17 cellular contexts compared by ENCODE assay signal in the genomic region with DNA sequence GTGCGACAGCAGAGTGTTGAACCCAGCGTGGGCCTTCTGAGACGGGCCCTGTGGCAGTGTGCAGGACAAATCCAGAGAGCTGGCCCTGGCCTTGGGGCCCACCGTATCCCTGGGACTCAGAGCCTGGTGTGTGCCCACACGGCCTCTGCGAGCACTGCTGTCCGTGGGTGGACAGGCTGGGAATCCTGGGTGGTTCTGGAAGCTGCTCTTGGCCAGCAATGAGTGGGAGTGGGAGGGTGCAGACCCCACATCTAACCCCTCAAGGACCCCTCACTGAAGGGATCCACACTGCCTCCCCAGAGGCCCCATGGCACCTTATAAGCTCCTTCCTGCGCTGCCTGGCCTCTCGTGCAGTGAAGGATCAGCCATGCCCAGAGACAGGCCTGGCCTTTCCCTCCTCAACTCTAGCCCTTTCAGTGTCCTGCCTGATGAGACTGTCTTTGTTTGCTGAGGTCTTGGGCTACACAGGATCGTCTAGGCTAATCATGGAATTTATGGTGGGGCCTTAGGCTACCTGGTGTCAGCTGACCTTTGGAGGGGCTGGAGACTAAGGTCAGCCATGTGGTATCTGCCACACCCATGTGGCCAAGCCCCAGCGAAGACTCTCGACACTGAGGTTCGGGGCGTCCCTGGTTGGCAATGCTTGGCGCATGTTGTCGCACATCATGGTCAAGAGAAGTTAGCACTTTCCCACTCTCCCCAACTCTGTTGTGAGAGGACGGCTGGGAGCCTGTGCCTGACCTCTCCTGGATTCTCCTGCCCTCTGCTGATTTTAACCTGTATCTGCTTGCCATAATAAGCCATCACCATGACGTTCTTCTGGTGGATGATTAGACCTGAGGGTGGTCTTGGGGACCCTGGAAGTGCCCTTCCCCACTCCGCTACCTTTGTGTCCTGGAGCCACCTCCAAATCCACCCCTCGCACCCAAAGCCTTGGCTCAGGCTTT. TPM values are rescaled to one million over a fixed set of nuclear protein-coding genes. Genes with fewer than 3 reads are reported as not detected.
DNase-seq lines count a peak whose midpoint lies in the region; ATAC-seq and TF ChIP-seq lines count a peak whose summit lies in the region.
"Had no signal": no experiment of that assay in that cellular context is flagged by ENCODE, and none has a peak within 500 bp of the region (broad histone marks: within the 10 kb centered on the region; RNA-seq: fewer than 3 reads in every experiment).

No MANE protein-coding gene starts in this region.

- H4K20me1 ChIP-seq in SK-N-SH (ENCODE audit: insufficient read depth) = no peaks in the 10 kb centered on the region
- H4K20me1 ChIP-seq in OCI-LY7 (ENCODE audit: insufficient read depth, low read length) = no peaks in the 10 kb centered on the region
- H4K20me1 ChIP-seq in osteoblast (ENCODE audit: insufficient read depth, low read length) = no peaks in the 10 kb centered on the region

- TF ChIP-seq EP300 in SK-N-SH (IDR thresholded peaks at IDR 0.05; ENCODE audit: borderline replicate concordance in 1 of 2, low read depth in 1 of 2, low read length in 1 of 2) = no peak

- H3K4me1 ChIP-seq in SK-N-SH (ENCODE audit: control insufficient read depth in 1 of 2, insufficient read depth in 2 of 2, low read depth in 1 of 2, low read length in 1 of 2) (no peaks in the 10 kb centered on the region), OCI-LY7 (ENCODE audit: insufficient read depth, low read length, poor library complexity, severe bottlenecking) (no peaks in the 10 kb centered on the region), osteoblast (ENCODE audit: insufficient read depth, low read length) (no peaks in the 10 kb centered on the region), mucosa of descending colon (ENCODE audit: low read depth) (no peaks in the 10 kb centered on the region)

- H2AFZ ChIP-seq in SK-N-SH (ENCODE audit: low read depth) (no peak overlapping the region), OCI-LY7 (ENCODE audit: low read length) (no peak overlapping the region), osteoblast (ENCODE audit: low read length) (no peak overlapping the region)

- no TSS peak for BruUV-seq in OCI-LY7 (replicated peaks; lab: Mats Ljungman, UMichigan)

- no peak for DNase-seq in SK-N-SH
- DNase-seq in OCI-LY7 (ENCODE audit: low spot score) = no peak
- DNase-seq in epithelial cell of proximal tubule (ENCODE audit: low read depth) = no peak
- peak; percentile 62 for DNase-seq in osteoblast (ENCODE audit: insufficient read length, low spot score, missing footprints)
- DNase-seq in mucosa of descending colon = no peak
- no peak for DNase-seq in anterior cingulate cortex (lab: John Stamatoyannopoulos, UW)
- DNase-seq in COLO829 (ENCODE audit: low spot score) = no peak
- DNase-seq: 8988T; CD8-positive, alpha-beta memory T cell; GOT3; NCI-H1436 treated with DMSO at 0.1 percent for 48 hours; NCI-H2081; NCI-H510A; NCI-H774; SHP77 treated with DMSO at 0.1 percent for 48 hours had no signal

- ATAC-seq in SK-N-SH treated with all-trans-retinoic acid at 6 μM for 48 hours (no peak), mucosa of descending colon (no peak)

- peak; percentile 16; the same call in 1 of the 2 replicates for TF ChIP-seq RAD21 in SK-N-SH (IDR thresholded peaks at IDR 0.05; ENCODE audit: low read length)

- no peaks in the 10 kb centered on the region for H3K9me2 ChIP-seq in SK-N-SH
- no peaks in the 10 kb centered on the region for H3K9me2 ChIP-seq in OCI-LY7 (ENCODE audit: insufficient read depth, low read length)

- CTCF ChIA-PET in SK-N-SH (lab: Yijun Ruan, JAX) (interaction anchor here (2.3 kb wide), 1 partner anchor 12 kb away, joined by 12 read pairs; no protein-coding TSS in a partner anchor), OCI-LY7 (lab: Charles Lee; ENCODE audit: unreplicated experiment) (interaction anchor here (0.9 kb wide), 1 partner anchor 14 kb away, joined by 3 read pairs; no protein-coding TSS in a partner anchor)

- intact Hi-C loops in OCI-LY7 (cut with micrococcal nuclease; ENCODE audit: unreplicated experiment) = no loop called here
- intact Hi-C loops in mucosa of descending colon (cut with DNase I, micrococcal nuclease) = no loop called here

- H3K79me2 ChIP-seq in SK-N-SH (ENCODE audit: insufficient read depth) (no peaks in the 10 kb centered on the region), OCI-LY7 (ENCODE audit: insufficient read depth, low read depth, low read length) (no peaks in the 10 kb centered on the region), osteoblast (ENCODE audit: insufficient read depth, low read length) (no peaks in the 10 kb centered on the region)

- H3K27me3 ChIP-seq in SK-N-SH (ENCODE audit: insufficient read depth) (no peaks in the 10 kb centered on the region), osteoblast (ENCODE audit: insufficient read depth, low read length) (no peaks in the 10 kb centered on the region)

- TF ChIP-seq CTCF in SK-N-SH (IDR thresholded peaks at IDR 0.05) (no peak), OCI-LY7 (conservative IDR thresholded peaks at IDR 0.05; ENCODE audit: low read length) (0 out of 2 replicates have a peak, but pooled peaks have one; percentile 16), epithelial cell of proximal tubule (conservative IDR thresholded peaks at IDR 0.05; ENCODE audit: low read depth, low read length) (peak; percentile 3), osteoblast (IDR thresholded peaks at IDR 0.05; ENCODE audit: extremely low read depth, low read depth, low read length) (no peak), mucosa of descending colon (IDR thresholded peaks at IDR 0.05) (no peak)

- POLR2A ChIA-PET in SK-N-SH (lab: Yijun Ruan, JAX) = no interaction called here
- POLR2A ChIA-PET in OCI-LY7 (lab: Charles Lee) = no interaction called here

- no peak overlapping the region for H3K4me2 ChIP-seq in SK-N-SH
- H3K4me2 ChIP-seq in OCI-LY7 (ENCODE audit: low read length) = no peak overlapping the region
- H3K4me2 ChIP-seq in osteoblast (ENCODE audit: insufficient read depth, low read length) = no peak overlapping the region
- H3K4me2 ChIP-seq: KMS-11 had no signal

- H3K9ac ChIP-seq in SK-N-SH = no peak overlapping the region
- H3K9ac ChIP-seq: KMS-11 had no signal

- no peak overlapping the region for H3K4me3 ChIP-seq in SK-N-SH (ENCODE audit: low read depth in 2 of 2, low read length in 1 of 2)
- H3K4me3 ChIP-seq in OCI-LY7 (ENCODE audit: low read depth, low read length, poor library complexity, severe bottlenecking) = no peak overlapping the region
- H3K4me3 ChIP-seq in epithelial cell of proximal tubule (ENCODE audit: low read depth, low read length) = no peak overlapping the region
- no peak overlapping the region for H3K4me3 ChIP-seq in osteoblast (ENCODE audit: insufficient read depth, low read length)
- H3K4me3 ChIP-seq in mucosa of descending colon = no peak overlapping the region

- no peaks in the 10 kb centered on the region for H3F3A ChIP-seq in SK-N-SH (replicated peaks; ENCODE audit: insufficient read depth)

- H3K36me3 ChIP-seq in SK-N-SH (replicated peaks in 1 of 2; ENCODE audit: control insufficient read depth in 1 of 2, insufficient read depth in 2 of 2, low read length in 1 of 2) (no peaks in the 10 kb centered on the region), OCI-LY7 (ENCODE audit: insufficient read depth, low read length) (no peaks in the 10 kb centered on the region), osteoblast (ENCODE audit: insufficient read depth, low read length) (no peaks in the 10 kb centered on the region), mucosa of descending colon (ENCODE audit: low read depth) (no peaks in the 10 kb centered on the region)

- 91% methylated on average over 17 of the region's 20 CpGs for WGBS in SK-N-SH (ENCODE audit: low lambda C conversion rate)

- H3K9me3 ChIP-seq in SK-N-SH = no peaks in the 10 kb centered on the region
- H3K9me3 ChIP-seq in OCI-LY7 (ENCODE audit: low read length) = no peaks in the 10 kb centered on the region
- no peaks in the 10 kb centered on the region for H3K9me3 ChIP-seq in osteoblast (ENCODE audit: low read depth, low read length)
- H3K9me3 ChIP-seq in mucosa of descending colon = no peaks in the 10 kb centered on the region

- H3K27ac ChIP-seq in SK-N-SH (ENCODE audit: low read depth in 2 of 2, low read length in 1 of 2) (no peak overlapping the region), OCI-LY7 (ENCODE audit: low read depth, low read length, poor library complexity, severe bottlenecking) (no peak overlapping the region), osteoblast (ENCODE audit: low read depth, low read length) (no peak overlapping the region)
- H3K27ac ChIP-seq: KMS-11 had no signal

TF ChIP-seq in SK-N-SH treated with all-trans-retinoic acid at 6 μM for 48 hours, 23 proteins besides CTCF, POLR2A, EP300 and RAD21 (continues in another document):
- TF ChIP-seq RARB (CRISPR knock-in tag; IDR thresholded peaks at IDR 0.05) = no peak
- no peak for TF ChIP-seq BACH2 (CRISPR knock-in tag; IDR thresholded peaks at IDR 0.05; ENCODE audit: borderline replicate concordance)
- no peak for TF ChIP-seq ZNF8 (CRISPR knock-in tag; IDR thresholded peaks at IDR 0.05)
- TF ChIP-seq CSDC2 (CRISPR knock-in tag; IDR thresholded peaks at IDR 0.05) = no peak
- TF ChIP-seq ZNF565 (CRISPR knock-in tag; conservative IDR thresholded peaks at IDR 0.05; ENCODE audit: low read depth) = no peak

RNA-seq across cellular contexts. Expression of a gene that starts 16.4 kb away (rescaled TPM):
- 8.4 and 9.0 TPM in 2 replicates for polyA plus RNA-seq in SK-N-SH (2012; rRNA removed)
- 9.0 and 9.3 TPM in 2 replicates for polyA plus RNA-seq in SK-N-SH (2012; cell fraction: cytosol; rRNA removed)
- 3.7 and 4.5 TPM in 2 replicates for polyA plus RNA-seq in SK-N-SH (2012; cell fraction: nucleus; rRNA removed)
- 74.3 and 80.9 TPM in 2 replicates for total RNA-seq in OCI-LY7 (2014; rRNA removed; shearing (Covaris generic))
- total RNA-seq in OCI-LY7 (2022) = 140 and 142 TPM in 2 replicates
- total RNA-seq in epithelial cell of proximal tubule = 40.2 and 50.9 TPM in 2 replicates
- total RNA-seq in osteoblast = 1.2 and 1.8 TPM in 2 replicates
- 10 to 100 TPM in 1 of 3 donors, 1 to 10 TPM in 2; 1.2 to 11.8 (median 5.4) TPM for total RNA-seq in mucosa of descending colon

RNA-seq across cellular contexts. Expression of a gene that starts 45.7 kb away (rescaled TPM):
- 15.9 and 27.2 TPM in 2 replicates for polyA plus RNA-seq in SK-N-SH (2012; rRNA removed)
- polyA plus RNA-seq in SK-N-SH (2012; cell fraction: cytosol; rRNA removed) = 13.7 and 16.7 TPM in 2 replicates
- polyA plus RNA-seq in SK-N-SH (2012; cell fraction: nucleus; rRNA removed) = 20.6 and 35.2 TPM in 2 replicates
- 6.8 and 12.1 TPM in 2 replicates for total RNA-seq in OCI-LY7 (2014; rRNA removed; shearing (Covaris generic))
- 7.5 and 9.7 TPM in 2 replicates for total RNA-seq in OCI-LY7 (2022)
- 8.2 and 12.2 TPM in 2 replicates for total RNA-seq in epithelial cell of proximal tubule
- total RNA-seq in osteoblast = 0.59 and 0.72 TPM in 2 replicates
- total RNA-seq in mucosa of descending colon = 1 to 10 TPM in 2 of 3 donors, under 1 TPM in 1; 0.73 to 1.3 (median 1.0) TPM

Comparison
In these comparisons a context has a peak if more than half of its experiments do, and no peak if none do; other contexts are left out.
1. CTCF ChIP-seq: peak in OCI-LY7 (single experiment) and epithelial cell of proximal tubule (single experiment); none in SK-N-SH (single experiment), osteoblast (single experiment) and mucosa of descending colon (single experiment).